2 cellular contexts compared by ENCODE assay signal in genomic region chr3:73502609-73503560, GRCh38.
TF ChIP-seq lines count a peak whose summit lies in the region.

No MANE protein-coding gene starts in this region.

TF ChIP-seq in HCT116, 20 proteins besides CTCF, POLR2A, EP300 and RAD21 (continued from another document):
- TF ChIP-seq MAX (IDR thresholded peaks at IDR 0.05) (no peak), SP1 (IDR thresholded peaks at IDR 0.05; ENCODE audit: low read depth) (no peak), CEBPB (IDR thresholded peaks at IDR 0.05; ENCODE audit: low read depth) (no peak), TCF7L2 (IDR thresholded peaks at IDR 0.05; ENCODE audit: borderline replicate concordance, extremely low read depth, insufficient read depth, insufficient read length) (no peak), SIN3A (IDR thresholded peaks at IDR 0.05; ENCODE audit: low read depth) (no peak), FOSL1 (IDR thresholded peaks at IDR 0.05; ENCODE audit: low read depth) (no peak), REST (IDR thresholded peaks at IDR 0.05; ENCODE audit: low read depth) (no peak), ZBTB33 (IDR thresholded peaks at IDR 0.05; ENCODE audit: extremely low read depth, insufficient replicate concordance, low read length) (no peak)

TF ChIP-seq in GM12878, 131 proteins besides CTCF, POLR2A, EP300 and RAD21 (continued from another document):
- TF ChIP-seq E2F4 (IDR thresholded peaks at IDR 0.05; ENCODE audit: low read depth, low read length) (no peak), SP1 (IDR thresholded peaks at IDR 0.05; ENCODE audit: low read depth, low read length) (no peak), CBFB (IDR thresholded peaks at IDR 0.05; ENCODE audit: low read depth) (no peak), JUNB (IDR thresholded peaks at IDR 0.05) (no peak), RFX5 (IDR thresholded peaks at IDR 0.05; ENCODE audit: low read depth, low read length) (no peak), GATAD2B (conservative IDR thresholded peaks at IDR 0.05; ENCODE audit: low read depth) (no peak), CREB1 (IDR thresholded peaks at IDR 0.05; ENCODE audit: low read depth) (no peak), FOXM1 (IDR thresholded peaks at IDR 0.05; ENCODE audit: low read depth, low read length) (peak; percentile 58; the same call in 1 of the 2 replicates), SREBF2 (IDR thresholded peaks at IDR 0.05; ENCODE audit: low read length) (no peak), YY1 (IDR thresholded peaks at IDR 0.05; ENCODE audit: low read depth, low read length) (peak; percentile 75), RCOR1 (conservative IDR thresholded peaks at IDR 0.05; ENCODE audit: low read depth, low read length) (no peak), PBX3 (IDR thresholded peaks at IDR 0.05; ENCODE audit: insufficient replicate concordance, low read depth, low read length) (no peak), SRF (IDR thresholded peaks at IDR 0.05; ENCODE audit: low read depth in 2 of 2, low read length in 2 of 2) (no peak), CEBPB (IDR thresholded peaks at IDR 0.05; ENCODE audit: borderline replicate concordance in 1 of 2, low read depth in 2 of 2, low read length in 2 of 2) (no peak), ATF7 (IDR thresholded peaks at IDR 0.05; ENCODE audit: low read depth) (no peak), HDGF (IDR thresholded peaks at IDR 0.05) (no peak), GABPA (IDR thresholded peaks at IDR 0.05; ENCODE audit: low read depth) (no peak), MTA2 (IDR thresholded peaks at IDR 0.05; ENCODE audit: low read depth) (no peak), IRF4 (IDR thresholded peaks at IDR 0.05; ENCODE audit: low read depth, low read length) (0 out of 2 replicates have a peak, but pooled peaks have one; percentile 40), JUND (IDR thresholded peaks at IDR 0.05; ENCODE audit: low read depth, low read length) (no peak), ESRRA (IDR thresholded peaks at IDR 0.05; ENCODE audit: low read length) (no peak), NBN (IDR thresholded peaks at IDR 0.05) (0 out of 2 replicates have a peak, but pooled peaks have one; percentile 39), TARDBP (IDR thresholded peaks at IDR 0.05; ENCODE audit: borderline replicate concordance) (no peak), CHD1 (IDR thresholded peaks at IDR 0.05; ENCODE audit: low read depth, low read length) (no peak), PAX8 (IDR thresholded peaks at IDR 0.05) (no peak), USF1 (IDR thresholded peaks at IDR 0.05; ENCODE audit: borderline replicate concordance, extremely low read length, insufficient read depth, low read depth, low read length) (no peak), NKRF (conservative IDR thresholded peaks at IDR 0.05) (no peak), SUZ12 (IDR thresholded peaks at IDR 0.05; ENCODE audit: unreplicated experiment) (no peak), PKNOX1 (IDR thresholded peaks at IDR 0.05) (no peak), MYC (IDR thresholded peaks at IDR 0.05; ENCODE audit: insufficient read depth, insufficient read length, insufficient replicate concordance, low read length, severe bottlenecking) (no peak), EGR1 (IDR thresholded peaks at IDR 0.05; ENCODE audit: borderline replicate concordance in 1 of 2, low read depth in 2 of 2, low read length in 2 of 2) (no peak), BCL11A (IDR thresholded peaks at IDR 0.05; ENCODE audit: low read depth, low read length) (no peak), ZNF384 (IDR thresholded peaks at IDR 0.05; ENCODE audit: borderline replicate concordance, low read depth, low read length) (no peak), USF2 (IDR thresholded peaks at IDR 0.05; ENCODE audit: borderline replicate concordance, low read depth, low read length) (no peak), STAT3 (IDR thresholded peaks at IDR 0.05; ENCODE audit: low read depth, low read length) (no peak), TAF1 (IDR thresholded peaks at IDR 0.05; ENCODE audit: borderline replicate concordance, low read depth, low read length) (no peak), ZBTB4 (CRISPR knock-in tag; IDR thresholded peaks at IDR 0.05) (no peak), MEF2A (IDR thresholded peaks at IDR 0.05; ENCODE audit: insufficient read depth, low read depth, low read length) (0 out of 2 replicates have a peak, but pooled peaks have one; percentile 32), SMC3 (IDR thresholded peaks at IDR 0.05; ENCODE audit: borderline replicate concordance, low read length) (peak; percentile 98), ETV6 (conservative IDR thresholded peaks at IDR 0.05 in 1 of 2, IDR thresholded peaks at IDR 0.05 in 1 of 2; ENCODE audit: borderline replicate concordance in 1 of 2, low read depth in 1 of 2) (no peak)
